ENCODE assay signal across 8 cellular contexts in genomic region chr7:70829221-70830059, GRCh38.
DNase-seq lines count a peak whose midpoint lies in the region; ATAC-seq and TF ChIP-seq lines count a peak whose summit lies in the region.

No MANE protein-coding gene starts in this region.

- no peak overlapping the region for H3K4me3 ChIP-seq in GM12865 (ENCODE audit: low read depth, low read length)

- peak; percentile 95 for TF ChIP-seq CTCF in GM12865 (IDR thresholded peaks at IDR 0.05; ENCODE audit: insufficient read depth, low read depth, low read length, missing control alignments)

- ATAC-seq in HG02798 (IDR thresholded peaks at IDR 0.05; ENCODE audit: poor library complexity, unreplicated experiment), result peak; percentile 81

- DNase-seq in GM12865 (ENCODE audit: low read depth) (peak; percentile 83), NCI-H345 (lab: John Stamatoyannopoulos, UW) (peak; percentile 70), medulla oblongata (ENCODE audit: extremely low spot score) (peak; percentile 63), OCI-M2 (lab: John Stamatoyannopoulos, UW; ENCODE audit: unreplicated experiment) (no peak)
- peak; percentile 70 to 72 for DNase-seq in activated CD4-positive, alpha-beta T cell treated with anti-CD3 and anti-CD28 coated beads, Interleukin-2, amount 50 U/mL, for 48 hours
- peak; percentile 28 for DNase-seq in effector CD4-positive, alpha-beta T cell
- peak; percentile 31 for DNase-seq in stimulated activated CD8-positive, alpha-beta memory T cell treated with anti-CD3 and anti-CD28 coated beads, Interleukin-12 subunit alpha, Interleukin-12 subunit beta, amount 100 ng/mL, for 1 hour (ENCODE audit: low read depth)
